1 cellular context compared by ENCODE assay signal in genomic region chr6:147950623-147950987, GRCh38.
TF ChIP-seq lines count a peak whose summit lies in the region.

No MANE protein-coding gene starts in this region.

TF ChIP-seq in SK-N-SH treated with all-trans-retinoic acid at 6 μM for 48 hours, 23 proteins besides CTCF, POLR2A, EP300 and RAD21 (continued from another document):
- TF ChIP-seq CSRNP3 (CRISPR knock-in tag; IDR thresholded peaks at IDR 0.05): no peak
